9 cellular contexts compared by ENCODE assay signal in genomic region chr3:71581451-71581980, GRCh38. TPM values are rescaled to one million over a fixed set of nuclear protein-coding genes. Genes with fewer than 3 reads are reported as not detected.
DNase-seq lines count a peak whose midpoint lies in the region; ATAC-seq, FAIRE-seq and TF ChIP-seq lines count a peak whose summit lies in the region.
"Had no signal": no experiment of that assay in that cellular context is flagged by ENCODE, and none has a peak within 500 bp of the region (broad histone marks: within the 10 kb centered on the region; RNA-seq: fewer than 3 reads in every experiment).

No MANE protein-coding gene starts in this region.

- H3K4me2 ChIP-seq in keratinocyte (ENCODE audit: control insufficient read depth, extremely low read depth, insufficient read depth, low read depth, low read length), result peak overlapping the region; percentile 90

- H3K4me3 ChIP-seq in H7 (ENCODE audit: insufficient read depth, low read depth, low read length) (peak overlapping the region; percentile 82), breast epithelium (peak overlapping the region; percentile 60 to 95 (median 73)), keratinocyte (ENCODE audit: control insufficient read depth in 2 of 3, extremely low read depth in 1 of 3, insufficient read depth in 2 of 3, low read depth in 1 of 3, low read length in 3 of 3) (peak overlapping the region; percentile 65 to 89 (median 73))

- no peaks in the 10 kb centered on the region for H3K9me3 Mint-ChIP-seq in T-helper 1 cell treated with Interleukin-12 subunit alpha and Interleukin-12 subunit beta and Interleukin-4 antibody, amounts not matched to agents 30 μg/mL and 1 μg/mL, for 36 hours

- peaks cover 19% of the 10 kb centered on the region for H3K4me1 Mint-ChIP-seq in T-helper 1 cell treated with Interleukin-12 subunit alpha and Interleukin-12 subunit beta and Interleukin-4 antibody, amounts not matched to agents 30 μg/mL and 1 μg/mL, for 36 hours (ENCODE audit: low read depth)

- TF ChIP-seq CTCF in breast epithelium (IDR thresholded peaks at IDR 0.05), result no peak
- no peak for TF ChIP-seq CTCF in keratinocyte (optimal IDR thresholded peaks at IDR 0.05 in 1 of 3, IDR thresholded peaks at IDR 0.05 in 1 of 3, conservative IDR thresholded peaks at IDR 0.05 in 1 of 3; ENCODE audit: extremely low read depth in 1 of 3, insufficient read depth in 2 of 3, low read length in 3 of 3)

- no peaks in the 10 kb centered on the region for H3K9me1 ChIP-seq in keratinocyte (ENCODE audit: control insufficient read depth, extremely low read depth, insufficient read depth, low read length)

- H3K9ac ChIP-seq in keratinocyte (ENCODE audit: control insufficient read depth, extremely low read depth, insufficient read depth, low read length), result peak overlapping the region; percentile 77

- no peak for FAIRE-seq in keratinocyte (lab: Jason Lieb, UNC)
- FAIRE-seq: TTC549 had no signal

- intact Hi-C loops in breast epithelium (cut with DNase I; ENCODE audit: low total_unique reads), result loop anchor here (5.0 kb wide), 1 partner anchor 149 kb away; no protein-coding TSS in a partner anchor

- dilution Hi-C loops in keratinocyte (cut with MboI; ENCODE audit: extremely low pct_ligation_motif_present, low sequenced_read_pairs), result no loop called here

- H3K27ac Mint-ChIP-seq in T-helper 1 cell treated with Interleukin-12 subunit alpha and Interleukin-12 subunit beta and Interleukin-4 antibody, amounts not matched to agents 30 μg/mL and 1 μg/mL, for 36 hours, result no peak overlapping the region

- H3K27ac ChIP-seq in breast epithelium (peak overlapping the region; percentile 98 to 99), keratinocyte (ENCODE audit: control insufficient read depth, insufficient read depth, low read length) (peak overlapping the region; percentile 17)

- H3K27me3 Mint-ChIP-seq in T-helper 1 cell treated with Interleukin-12 subunit alpha and Interleukin-12 subunit beta and Interleukin-4 antibody, amounts not matched to agents 30 μg/mL and 1 μg/mL, for 36 hours (ENCODE audit: low read depth), result peaks cover 55% of the 10 kb centered on the region

- peak overlapping the region; percentile 88 for H2AFZ ChIP-seq in keratinocyte (ENCODE audit: control insufficient read depth, low read length)

- peaks cover 21% of the 10 kb centered on the region for H3K27me3 ChIP-seq in H7 (ENCODE audit: control insufficient read depth, insufficient read depth, low read length)
- no peaks in the 10 kb centered on the region for H3K27me3 ChIP-seq in breast epithelium
- no peaks in the 10 kb centered on the region for H3K27me3 ChIP-seq in keratinocyte (ENCODE audit: control insufficient read depth, extremely low read depth, insufficient read depth, low read length)

- H3K9me3 ChIP-seq in breast epithelium (no peaks in the 10 kb centered on the region), keratinocyte (ENCODE audit: control insufficient read depth, low read depth, low read length) (no peaks in the 10 kb centered on the region)

- H3K4me1 ChIP-seq in breast epithelium, result no peaks in the 10 kb centered on the region
- peaks cover 37% of the 10 kb centered on the region for H3K4me1 ChIP-seq in keratinocyte (ENCODE audit: control insufficient read depth, extremely low read depth, insufficient read depth, low read length)

- ATAC-seq in GM18505 (IDR thresholded peaks at IDR 0.05; ENCODE audit: unreplicated experiment), result no peak

- peaks cover 6% of the 10 kb centered on the region for H3K79me2 ChIP-seq in keratinocyte (ENCODE audit: control insufficient read depth, insufficient read depth, low read length)

- TF ChIP-seq POLR2A in breast epithelium (IDR thresholded peaks at IDR 0.05) (no peak), GM18505 (IDR thresholded peaks at IDR 0.05; ENCODE audit: borderline replicate concordance, extremely low read depth, insufficient read depth, insufficient read length) (no peak)

- peak; percentile 77 for DNase-seq in H7
- DNase-seq in breast epithelium (ENCODE audit: low spot score in 2 of 2), result peak in 1 of 2 donors; percentile 54
- DNase-seq in keratinocyte (ENCODE audit: low read depth, low spot score), result no peak
- DNase-seq in stimulated activated CD4-positive, alpha-beta T cell treated with anti-CD3 and anti-CD28 coated beads, Interleukin-12 subunit alpha, Interleukin-12 subunit beta, amount 100 ng/mL, for 48 hours (ENCODE audit: low read depth in 2 of 3, low spot score in 1 of 3), result peak in 2 of 3 donors; percentile 11 to 21
- DNase-seq in NCI-H446 treated with DMSO at 0.1 percent for 48 hours (lab: John Stamatoyannopoulos, UW), result no peak
- DNase-seq in NCI-H774 (lab: John Stamatoyannopoulos, UW), result no peak

- peak overlapping the region; percentile 90 for H3K4me3 Mint-ChIP-seq in T-helper 1 cell treated with Interleukin-12 subunit alpha and Interleukin-12 subunit beta and Interleukin-4 antibody, amounts not matched to agents 30 μg/mL and 1 μg/mL, for 36 hours

- H3K36me3 Mint-ChIP-seq in T-helper 1 cell treated with Interleukin-12 subunit alpha and Interleukin-12 subunit beta and Interleukin-4 antibody, amounts not matched to agents 30 μg/mL and 1 μg/mL, for 36 hours (ENCODE audit: low read depth), result no peaks in the 10 kb centered on the region

- no peaks in the 10 kb centered on the region for H4K20me1 ChIP-seq in keratinocyte (ENCODE audit: control insufficient read depth, extremely low read depth, insufficient read depth, low read length)

- H3K36me3 ChIP-seq in H7 (replicated peaks; ENCODE audit: control insufficient read depth, insufficient read depth, low read length) (no peaks in the 10 kb centered on the region), breast epithelium (no peaks in the 10 kb centered on the region), keratinocyte (ENCODE audit: control insufficient read depth in 2 of 2, extremely low read depth in 1 of 2, insufficient read depth in 2 of 2, low read length in 2 of 2) (no peaks in the 10 kb centered on the region)

RNA-seq across cellular contexts. Expression of gene FOXP1, which starts 2.0 kb away (rescaled TPM):
- 22.4 and 24.7 TPM in 2 replicates for total RNA-seq in H7 (2014; rRNA removed; shearing (Covaris generic))
- 100 to 1,000 TPM in 2 of 3 donors, 10 to 100 TPM in 1; 61.9 to 267 (median 146) TPM for total RNA-seq in breast epithelium
- 6.2 to 27.3 TPM (median 14.6 TPM) in 3 replicates for polyA plus RNA-seq in keratinocyte
- polyA plus RNA-seq in keratinocyte (2011; ENCODE audit: low read depth), result 22.8 TPM
- 6.8 and 8.3 TPM in 2 replicates for polyA plus RNA-seq in keratinocyte (2011; cell fraction: cytosol; rRNA removed)
- 10.6 and 11.1 TPM in 2 replicates for polyA plus RNA-seq in keratinocyte (2011; cell fraction: nucleus; rRNA removed)
- polyA plus RNA-seq in keratinocyte (2012; ENCODE audit: low replicate concordance), result 8.2 and 18.3 TPM in 2 replicates
- polyA minus RNA-seq in keratinocyte, result 42.3 to 72.2 TPM (median 54.6 TPM) in 3 replicates
- polyA minus RNA-seq in keratinocyte (2011; cell fraction: cytosol; rRNA and poly(A)+ RNA removed), result 27.4 TPM
- 32.2 and 47.0 TPM in 2 replicates for polyA minus RNA-seq in keratinocyte (2011; cell fraction: nucleus; rRNA and poly(A)+ RNA removed)

Comparison
In these comparisons a context has a peak if more than half of its experiments do, and no peak if none do; other contexts are left out.
1. DNase-seq: peak in H7 (single experiment) and stimulated activated CD4-positive, alpha-beta T cell treated with anti-CD3 and anti-CD28 coated beads, Interleukin-12 subunit alpha, Interleukin-12 subunit beta, amount 100 ng/mL, for 48 hours (2 of 3); none in keratinocyte (single experiment), NCI-H446 treated with DMSO at 0.1 percent for 48 hours (single experiment) and NCI-H774 (single experiment).
2. Peak in every context shown above with its lines, with median percentiles within 50 percentile points of each other: H3K4me3 ChIP-seq.